ENCODE assay signal across 18 cellular contexts in the genomic region with DNA sequence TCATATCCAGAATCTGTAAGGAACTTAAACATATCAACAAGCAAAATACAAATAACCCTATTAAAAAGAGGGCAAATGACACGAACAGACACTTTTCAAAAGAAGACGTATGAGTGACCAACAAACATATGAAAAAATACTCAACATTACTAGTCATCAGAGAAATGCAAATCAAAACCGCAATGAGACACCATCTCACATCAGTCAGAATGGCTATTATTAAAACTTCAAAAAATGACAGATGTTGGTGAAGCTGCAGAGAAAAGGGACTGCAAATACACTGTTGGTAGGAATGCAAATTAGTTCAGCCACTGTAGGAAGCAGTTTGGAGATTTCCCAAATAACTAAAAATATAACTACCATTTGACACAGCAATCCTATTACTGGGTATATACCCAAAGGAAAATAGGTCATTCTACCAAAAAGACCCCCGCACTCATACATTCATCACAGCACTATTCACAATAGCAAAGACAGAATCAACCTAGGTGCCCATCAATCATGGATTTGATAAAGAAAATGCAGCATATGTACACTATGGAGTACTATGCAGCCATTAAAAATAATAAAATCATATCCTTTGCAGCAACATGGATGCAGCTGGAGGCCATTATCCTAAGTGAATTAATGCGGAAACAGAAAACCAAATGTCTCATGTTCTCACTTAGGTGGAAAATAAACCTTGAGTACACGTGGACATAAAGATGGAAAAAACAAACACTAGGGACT.
"Had no signal": no experiment of that assay in that cellular context is flagged by ENCODE, and none has a peak within 500 bp of the region (broad histone marks: within the 10 kb centered on the region; RNA-seq: fewer than 3 reads in every experiment).

No MANE protein-coding gene starts in this region.

- H3K27ac ChIP-seq: esophagus squamous epithelium, gastroesophageal sphincter, ovary, uterus had no signal

- H3K4me2 ChIP-seq: smooth muscle cell had no signal

- H3K36me3 Mint-ChIP-seq: type B pancreatic cell had no signal

- H3K9me3 ChIP-seq: esophagus squamous epithelium, gastroesophageal sphincter, ovary, uterus had no signal

- H3K27me3 Mint-ChIP-seq: type B pancreatic cell had no signal

- H3K27me3 ChIP-seq: esophagus squamous epithelium, gastroesophageal sphincter, ovary, uterus had no signal

- H3K9me3 Mint-ChIP-seq: neural crest cell, type B pancreatic cell had no signal

- H3K4me1 ChIP-seq: gastroesophageal sphincter, uterus had no signal

- H3K36me3 ChIP-seq: esophagus squamous epithelium, gastroesophageal sphincter, ovary, uterus had no signal

- H3K4me3 ChIP-seq: esophagus squamous epithelium, gastroesophageal sphincter, ovary, smooth muscle cell, uterus had no signal

- H3K4me3 Mint-ChIP-seq: naive thymus-derived CD4-positive, alpha-beta T cell; neural crest cell; type B pancreatic cell had no signal

- H3K27ac Mint-ChIP-seq: naive thymus-derived CD4-positive, alpha-beta T cell; progenitor cell of endocrine pancreas; type B pancreatic cell had no signal

- DNase-seq: effector memory CD4-positive, alpha-beta T cell; esophagus squamous epithelium; foreskin fibroblast; glutamatergic neuron; islet precursor cell; mammary epithelial cell; naive thymus-derived CD4-positive, alpha-beta T cell; ovary; right cardiac atrium; stimulated activated CD4-positive, alpha-beta T cell treated with anti-CD3 and anti-CD28 coated beads, Interleukin-2, amount 100 ng/mL, for 48 hours; stimulated activated naive CD4-positive, alpha-beta T cell treated with Interleukin-2 at 50 U/mL for 16 hours; uterus had no signal

- ATAC-seq: gastroesophageal sphincter; left lobe of liver; naive thymus-derived CD4-positive, alpha-beta T cell; right cardiac atrium had no signal
